Comparison of ENCODE assay signal across 21 cellular contexts in the genomic region with DNA sequence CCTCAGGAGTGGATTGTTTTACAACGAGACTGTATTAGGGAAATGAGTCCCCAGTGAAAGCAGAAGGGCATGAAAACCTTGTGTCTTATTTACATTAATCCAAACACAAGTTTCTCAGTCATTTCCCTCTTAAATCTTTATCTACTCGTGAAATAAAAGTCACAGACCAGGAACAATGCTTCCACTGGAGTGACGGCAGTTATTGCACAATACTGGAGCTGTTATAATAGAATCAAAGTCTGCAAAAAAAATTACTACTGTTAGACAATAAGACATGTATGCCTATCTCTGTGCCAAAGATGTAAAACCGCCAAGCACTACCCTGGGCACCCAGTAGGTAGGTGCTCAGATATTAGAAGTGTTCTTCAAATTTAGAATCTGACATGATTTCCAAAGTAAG.
"Had no signal": no experiment of that assay in that cellular context is flagged by ENCODE, and none has a peak within 500 bp of the region (broad histone marks: within the 10 kb centered on the region; RNA-seq: fewer than 3 reads in every experiment).

No MANE protein-coding gene starts in this region.

- H3K4me1 Mint-ChIP-seq: memory B cell had no signal

- H3K27me3 Mint-ChIP-seq: memory B cell had no signal

- DNase-seq: cerebellar nuclear complex; dermis blood vessel endothelial cell; gastrocnemius medialis; heart right ventricle; hypothalamus; islet precursor cell; left ventricle myocardium inferior; lower lobe of right lung; sigmoid colon; stimulated activated CD4-positive, alpha-beta T cell treated with anti-CD3 and anti-CD28 coated beads, Interleukin-12 subunit alpha, Interleukin-12 subunit beta, amount 100 ng/mL, for 4 hours; stimulated activated naive CD4-positive, alpha-beta T cell treated with Interleukin-2 at 50 U/mL for 16 hours; thyroid gland; upper lobe of left lung; uterus had no signal

- H3K4me3 ChIP-seq: gastrocnemius medialis, heart right ventricle, left ventricle myocardium inferior, lower lobe of right lung, sigmoid colon, skin epidermis, thyroid gland, upper lobe of left lung, uterus had no signal

- H3K36me3 ChIP-seq: gastrocnemius medialis, heart right ventricle, left ventricle myocardium inferior, lower lobe of right lung, neutrophil, sigmoid colon, thyroid gland, upper lobe of left lung, uterus had no signal

- ATAC-seq: esophagus mucosa, gastrocnemius medialis, heart right ventricle, lower lobe of right lung had no signal

- H3K9me3 Mint-ChIP-seq: memory B cell, mesothelial cell of epicardium, nephron had no signal

- H3K27me3 ChIP-seq: gastrocnemius medialis, neutrophil, sigmoid colon, thyroid gland, upper lobe of left lung, uterus had no signal

- H3K27ac ChIP-seq: gastrocnemius medialis, heart right ventricle, left ventricle myocardium inferior, lower lobe of right lung, neutrophil, sigmoid colon, skin epidermis, thyroid gland, upper lobe of left lung had no signal

- H3K4me3 Mint-ChIP-seq: memory B cell, mesothelial cell of epicardium, nephron had no signal

- H3K27ac Mint-ChIP-seq: memory B cell, mesothelial cell of epicardium had no signal

- FAIRE-seq: colon had no signal

- H3K9me3 ChIP-seq: gastrocnemius medialis, heart right ventricle, left ventricle myocardium inferior, lower lobe of right lung, neutrophil, sigmoid colon, thyroid gland, upper lobe of left lung, uterus had no signal

- H3K4me1 ChIP-seq: gastrocnemius medialis, heart right ventricle, left ventricle myocardium inferior, lower lobe of right lung, sigmoid colon, thyroid gland, upper lobe of left lung, uterus had no signal

- H3K36me3 Mint-ChIP-seq: memory B cell, mesothelial cell of epicardium had no signal
